In genomic region chr12:57069522-57069921, GRCh38 we compare ENCODE assay signal across 8 cellular contexts. TPM values are rescaled to one million over a fixed set of nuclear protein-coding genes. Genes with fewer than 3 reads are reported as not detected.
DNase-seq lines count a peak whose midpoint lies in the region; ATAC-seq and TF ChIP-seq lines count a peak whose summit lies in the region.

No MANE protein-coding gene starts in this region.

- H3K79me2 ChIP-seq in OCI-LY3 (ENCODE audit: low read length) (peaks cover 26% of the 10 kb centered on the region), neural progenitor cell (ENCODE audit: low read depth) (peaks cover 42% of the 10 kb centered on the region)

- H3K27ac ChIP-seq in OCI-LY3 (ENCODE audit: low read length), result peak overlapping the region; percentile 24; the same call in 1 of the 2 replicates
- H3K27ac ChIP-seq in foreskin keratinocyte, result no peak overlapping the region
- H3K27ac ChIP-seq in neural progenitor cell, result no peak overlapping the region

- H3K27ac Mint-ChIP-seq in neural progenitor cell, result peak overlapping the region; percentile 55

- no peaks in the 10 kb centered on the region for H3K9me3 ChIP-seq in OCI-LY3 (ENCODE audit: insufficient read depth, low read length)
- H3K9me3 ChIP-seq in neural progenitor cell (ENCODE audit: low read depth), result no peaks in the 10 kb centered on the region

- H3K9me3 Mint-ChIP-seq in neural progenitor cell, result no peaks in the 10 kb centered on the region

- H2AFZ ChIP-seq in OCI-LY3 (ENCODE audit: low read depth, low read length) (no peak overlapping the region), neural progenitor cell (replicated peaks) (no peak overlapping the region)

- H3K27me3 Mint-ChIP-seq in neural progenitor cell (ENCODE audit: insufficient read depth, low read depth), result no peaks in the 10 kb centered on the region

- no peaks in the 10 kb centered on the region for H4K20me1 ChIP-seq in OCI-LY3 (ENCODE audit: insufficient read depth, low read length)
- H4K20me1 ChIP-seq in neural progenitor cell (ENCODE audit: low read depth), result no peaks in the 10 kb centered on the region

- peak; percentile 75 for ATAC-seq in foreskin keratinocyte

- H3K4me2 ChIP-seq in OCI-LY3 (ENCODE audit: low read length), result no peak overlapping the region
- no peak overlapping the region for H3K4me2 ChIP-seq in neural progenitor cell

- peak overlapping the region; percentile 1 for H3K4me3 Mint-ChIP-seq in neural progenitor cell

- H3K4me1 Mint-ChIP-seq in neural progenitor cell, result peaks cover 4% of the 10 kb centered on the region

- H3K4me1 ChIP-seq in OCI-LY3 (ENCODE audit: low read length) (peaks cover 46% of the 10 kb centered on the region), foreskin keratinocyte (peaks cover 11% of the 10 kb centered on the region), neural progenitor cell (no peaks in the 10 kb centered on the region)

- H3F3A ChIP-seq in neural progenitor cell (ENCODE audit: low read depth), result peaks cover 28% of the 10 kb centered on the region

- DNase-seq in DMS114 treated with DMSO at 0.1 percent for 48 hours (lab: John Stamatoyannopoulos, UW; ENCODE audit: unreplicated experiment) (peak; percentile 85), GM20000 (ENCODE audit: low spot score) (peak; percentile 52), HS-5 (ENCODE audit: low read depth) (peak; percentile 33), foreskin keratinocyte (peak in 1 of 2 donors; percentile 54), neural progenitor cell (ENCODE audit: low spot score) (peak; percentile 87), GM19238 (ENCODE audit: insufficient read length, low spot score) (no peak)
- peak; percentile 55 for DNase-seq in activated naive CD4-positive, alpha-beta T cell treated with Interleukin-2 at 50 U/mL for 16 hours

- H3K4me3 ChIP-seq in OCI-LY3 (ENCODE audit: low read length) (no peak overlapping the region), neural progenitor cell (no peak overlapping the region)

- TF ChIP-seq CTCF in GM20000 (IDR thresholded peaks at IDR 0.05; ENCODE audit: extremely low read depth, missing control alignments) (peak; percentile 70), OCI-LY3 (IDR thresholded peaks at IDR 0.05; ENCODE audit: low read depth, low read length) (peak; percentile 83), foreskin keratinocyte (conservative IDR thresholded peaks at IDR 0.05) (peak; percentile 91), neural progenitor cell (IDR thresholded peaks at IDR 0.05) (peak; percentile 87)

- H3K36me3 ChIP-seq in OCI-LY3 (replicated peaks; ENCODE audit: low read depth, low read length) (peaks cover 43% of the 10 kb centered on the region), neural progenitor cell (peaks cover 24% of the 10 kb centered on the region)

- peaks cover 23% of the 10 kb centered on the region for H3K36me3 Mint-ChIP-seq in neural progenitor cell

- H3K9ac ChIP-seq in OCI-LY3 (ENCODE audit: low read length), result no peak overlapping the region
- H3K9ac ChIP-seq in neural progenitor cell, result no peak overlapping the region

- H3K27me3 ChIP-seq in OCI-LY3 (ENCODE audit: low read depth, low read length), result no peaks in the 10 kb centered on the region
- H3K27me3 ChIP-seq in foreskin keratinocyte, result no peaks in the 10 kb centered on the region
- H3K27me3 ChIP-seq in neural progenitor cell, result no peaks in the 10 kb centered on the region

RNA-seq across cellular contexts. Expression of gene NEMP1, which starts 9.1 kb away (rescaled TPM):
- total RNA-seq in foreskin keratinocyte, result 16.6 and 20.3 TPM in 2 replicates
- polyA plus RNA-seq in foreskin keratinocyte, result 4.4 and 6.8 TPM in 2 replicates
- total RNA-seq in neural progenitor cell (ENCODE audit: low replicate concordance), result 55.3 and 72.0 TPM in 2 replicates

RNA-seq across cellular contexts. Expression of gene NAB2, which starts 19.4 kb away (rescaled TPM):
- total RNA-seq in foreskin keratinocyte, result 24.3 and 25.0 TPM in 2 replicates
- polyA plus RNA-seq in foreskin keratinocyte, result 19.4 and 21.5 TPM in 2 replicates
- total RNA-seq in neural progenitor cell (ENCODE audit: low replicate concordance), result 19.8 and 41.3 TPM in 2 replicates

RNA-seq across cellular contexts. Expression of gene MYO1A, which starts 19.6 kb away (rescaled TPM):
- total RNA-seq in foreskin keratinocyte (not detected in 2 replicates), neural progenitor cell (ENCODE audit: low replicate concordance) (0.19 TPM in 1 of 2 replicates, not detected in the other)
- polyA plus RNA-seq in foreskin keratinocyte, result 0.04 TPM in 1 of 2 replicates, not detected in the other

RNA-seq across cellular contexts. Expression of gene STAT6, which starts 41.6 kb away (rescaled TPM):
- total RNA-seq in foreskin keratinocyte, result 94.4 and 98.8 TPM in 2 replicates
- polyA plus RNA-seq in foreskin keratinocyte, result 60.2 and 68.9 TPM in 2 replicates
- 12.9 and 21.6 TPM in 2 replicates for total RNA-seq in neural progenitor cell (ENCODE audit: low replicate concordance)

RNA-seq across cellular contexts. Expression of gene TAC3, which starts 53.2 kb away (rescaled TPM):
- total RNA-seq in foreskin keratinocyte (not detected in 2 replicates), neural progenitor cell (ENCODE audit: low replicate concordance) (6.0 and 13.8 TPM in 2 replicates)
- polyA plus RNA-seq in foreskin keratinocyte, result not detected in 2 replicates
